ENCODE assay signal across 7 cellular contexts in the genomic region with DNA sequence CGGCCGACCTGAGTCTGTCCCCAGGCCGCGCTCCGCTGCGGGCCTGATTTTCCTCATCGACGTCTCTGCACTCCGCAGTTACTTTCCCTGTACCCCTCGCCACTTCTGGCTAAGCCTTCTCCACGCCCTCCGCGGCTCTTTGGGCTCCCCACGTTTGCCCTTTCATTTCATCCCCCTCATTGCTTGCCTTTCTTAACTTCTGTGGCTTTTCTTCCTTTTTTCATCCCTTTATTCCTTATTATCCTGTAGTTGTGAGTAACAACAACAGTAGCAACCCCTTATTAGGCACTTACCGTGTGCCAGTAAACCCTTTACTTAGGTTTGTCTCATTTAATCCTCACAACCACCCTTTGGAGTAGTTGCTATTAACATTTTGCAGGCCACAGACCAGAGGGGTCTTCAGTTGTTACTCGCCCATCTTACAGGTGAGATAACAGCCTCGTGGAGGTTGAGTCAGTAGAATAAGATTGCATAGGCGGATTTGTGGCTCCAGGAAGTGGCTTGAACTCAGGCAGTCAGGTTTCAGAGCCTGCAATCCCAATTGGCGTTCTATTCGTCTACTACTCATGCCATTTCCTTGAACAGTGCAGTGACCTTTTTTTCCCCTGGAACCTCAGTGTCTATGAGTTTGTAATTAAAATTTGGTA. TPM values are rescaled to one million over a fixed set of nuclear protein-coding genes. Genes with fewer than 3 reads are reported as not detected.
DNase-seq lines count a peak whose midpoint lies in the region; ATAC-seq and TF ChIP-seq lines count a peak whose summit lies in the region.

No MANE protein-coding gene starts in this region.

- peaks cover 20% of the 10 kb centered on the region for H3K36me3 Mint-ChIP-seq in activated CD8-positive, alpha-beta T cell treated with anti-CD3 and anti-CD28 coated beads for 36 hours (ENCODE audit: low read depth)

- peak; percentile 70 for DNase-seq in GM12865 (ENCODE audit: low read depth)
- peak; percentile 84 for DNase-seq in Karpas-422
- DNase-seq in activated CD8-positive, alpha-beta T cell treated with anti-CD3 and anti-CD28 coated beads for 36 hours = peak; percentile 58
- DNase-seq in fibroblast of villous mesenchyme (ENCODE audit: low read depth) = peak; percentile 44
- DNase-seq in sigmoid colon = no peak
- no peak for DNase-seq in mesenteric fat pad (ENCODE audit: low spot score)

- POLR2A ChIA-PET in activated CD8-positive, alpha-beta T cell treated with anti-CD3 and anti-CD28 coated beads for 36 hours (lab: Charles Lee) = interaction anchor here (2.2 kb wide), 1 partner anchor 11 kb away, joined by 7 read pairs; no protein-coding TSS in a partner anchor

- H3K9ac ChIP-seq in Karpas-422 (ENCODE audit: low read length) = peak overlapping the region; percentile 99

- peak; percentile 20 for ATAC-seq in GM21717 (IDR thresholded peaks at IDR 0.05; ENCODE audit: unreplicated experiment)
- peak; percentile 14 for ATAC-seq in activated CD8-positive, alpha-beta T cell treated with anti-CD3 and anti-CD28 coated beads for 36 hours

- H3K4me3 ChIP-seq in GM12865 (ENCODE audit: low read depth, low read length) (peak overlapping the region; percentile 81), Karpas-422 (ENCODE audit: low read length) (peak overlapping the region; percentile 97), fibroblast of villous mesenchyme (ENCODE audit: low read depth, low read length) (peak overlapping the region; percentile 93), sigmoid colon (peak overlapping the region; percentile 73 to 100 (median 94))

- no peaks in the 10 kb centered on the region for H3K9me2 ChIP-seq in Karpas-422 (replicated peaks; ENCODE audit: insufficient read depth, low read length)

- H3K4me1 ChIP-seq in Karpas-422 (ENCODE audit: low read length) (peaks cover 26% of the 10 kb centered on the region), sigmoid colon (peaks cover 0 to 35% (median 23%) of the 10 kb centered on the region in 4 donors)

- intact Hi-C loops in activated CD8-positive, alpha-beta T cell treated with anti-CD3 and anti-CD28 coated beads for 36 hours (cut with micrococcal nuclease) = loop anchor here (2.0 kb wide), 1 partner anchor 265 kb away; the partner anchor contains the start of gene LARS1
- intact Hi-C loops in sigmoid colon (cut with DNase I) = loop anchor here (5.0 to 10.0 kb wide), 2 partner anchors 243 to 266 kb away; partner anchors contain the start of genes LARS1 and RBM27

- H3K27me3 ChIP-seq in Karpas-422 (ENCODE audit: low read length) (no peaks in the 10 kb centered on the region), sigmoid colon (no peaks in the 10 kb centered on the region)

- H3K79me2 ChIP-seq in Karpas-422 (ENCODE audit: low read length) = peaks cover 57% of the 10 kb centered on the region

- no peaks in the 10 kb centered on the region for H3K9me3 ChIP-seq in Karpas-422 (ENCODE audit: low read length)
- no peaks in the 10 kb centered on the region for H3K9me3 ChIP-seq in sigmoid colon

- H3K36me3 ChIP-seq in Karpas-422 (ENCODE audit: insufficient read depth, low read length) (no peaks in the 10 kb centered on the region), sigmoid colon (no peaks in the 10 kb centered on the region)

- no peak for TF ChIP-seq CTCF in GM12865 (IDR thresholded peaks at IDR 0.05; ENCODE audit: insufficient read depth, low read depth, low read length, missing control alignments)
- no peak for TF ChIP-seq CTCF in activated CD8-positive, alpha-beta T cell treated with anti-CD3 and anti-CD28 coated beads for 36 hours (IDR thresholded peaks at IDR 0.05)
- TF ChIP-seq CTCF in fibroblast of villous mesenchyme (IDR thresholded peaks at IDR 0.05; ENCODE audit: insufficient read depth, low read depth, low read length) = no peak
- no peak for TF ChIP-seq CTCF in sigmoid colon (IDR thresholded peaks at IDR 0.05)

- peak overlapping the region; percentile 77 for H3K4me2 ChIP-seq in Karpas-422 (ENCODE audit: low read depth, low read length, poor library complexity, severe bottlenecking)

- H3K27ac Mint-ChIP-seq in activated CD8-positive, alpha-beta T cell treated with anti-CD3 and anti-CD28 coated beads for 36 hours = peak overlapping the region; percentile 99

- H4K20me1 ChIP-seq in Karpas-422 (ENCODE audit: insufficient read depth, low read depth, low read length) = peaks cover 44% of the 10 kb centered on the region

- 0 to 1% methylated on average over 20 of the region's 20 CpGs for WGBS in sigmoid colon, 2 donors

- peak overlapping the region; percentile 15; the same call in 1 of the 2 replicates for H2AFZ ChIP-seq in Karpas-422 (ENCODE audit: low read length)

- TF ChIP-seq EP300 in sigmoid colon (IDR thresholded peaks at IDR 0.05) = no peak

- CTCF ChIA-PET in activated CD8-positive, alpha-beta T cell treated with anti-CD3 and anti-CD28 coated beads for 36 hours (lab: Charles Lee) = interaction anchor here (1.0 to 1.2 kb wide), 2 partner anchors 10 to 11 kb away, joined by 3 read pairs; no protein-coding TSS in a partner anchor

- peak overlapping the region; percentile 97 for H3K4me3 Mint-ChIP-seq in activated CD8-positive, alpha-beta T cell treated with anti-CD3 and anti-CD28 coated beads for 36 hours

- peak overlapping the region; percentile 86 for H3K27ac ChIP-seq in Karpas-422 (ENCODE audit: low read length)
- peak overlapping the region; percentile 85 to 93 (median 91) for H3K27ac ChIP-seq in sigmoid colon

- no peaks in the 10 kb centered on the region for H3K9me3 Mint-ChIP-seq in activated CD8-positive, alpha-beta T cell treated with anti-CD3 and anti-CD28 coated beads for 36 hours

- H3K27me3 Mint-ChIP-seq in activated CD8-positive, alpha-beta T cell treated with anti-CD3 and anti-CD28 coated beads for 36 hours = no peaks in the 10 kb centered on the region

- H3K4me1 Mint-ChIP-seq in activated CD8-positive, alpha-beta T cell treated with anti-CD3 and anti-CD28 coated beads for 36 hours (ENCODE audit: low read depth) = peaks cover 41% of the 10 kb centered on the region

- no peak for TF ChIP-seq POLR2A in sigmoid colon (IDR thresholded peaks at IDR 0.05)

RNA-seq across cellular contexts. Expression of gene TCERG1, which starts 0.7 kb away (rescaled TPM):
- 72.9 and 144 TPM in 2 replicates for total RNA-seq in Karpas-422 (2014; rRNA removed; shearing (Covaris generic); ENCODE audit: low replicate concordance)
- total RNA-seq in activated CD8-positive, alpha-beta T cell treated with anti-CD3 and anti-CD28 coated beads for 36 hours = 100 to 1,000 TPM; 116 to 120 TPM
- total RNA-seq in fibroblast of villous mesenchyme (56.7 and 71.7 TPM in 2 replicates), sigmoid colon (10 to 100 TPM; 37.7 to 67.3 (median 51.0) TPM), mesenteric fat pad (55.0 TPM)
- 10 to 100 TPM; 10.2 to 37.9 (median 10.9) TPM for polyA plus RNA-seq in sigmoid colon

Comparison
In these comparisons a context has a peak if more than half of its experiments do, and no peak if none do; other contexts are left out.
1. DNase-seq: peak in GM12865 (single experiment), Karpas-422 (single experiment), activated CD8-positive, alpha-beta T cell treated with anti-CD3 and anti-CD28 coated beads for 36 hours (single experiment) and fibroblast of villous mesenchyme (single experiment); none in sigmoid colon (single experiment) and mesenteric fat pad (single experiment).
2. Peak in every context shown above with its lines, with median percentiles within 50 percentile points of each other: H3K4me3 ChIP-seq.